ENCODE assay signal across 10 cellular contexts in the genomic region with DNA sequence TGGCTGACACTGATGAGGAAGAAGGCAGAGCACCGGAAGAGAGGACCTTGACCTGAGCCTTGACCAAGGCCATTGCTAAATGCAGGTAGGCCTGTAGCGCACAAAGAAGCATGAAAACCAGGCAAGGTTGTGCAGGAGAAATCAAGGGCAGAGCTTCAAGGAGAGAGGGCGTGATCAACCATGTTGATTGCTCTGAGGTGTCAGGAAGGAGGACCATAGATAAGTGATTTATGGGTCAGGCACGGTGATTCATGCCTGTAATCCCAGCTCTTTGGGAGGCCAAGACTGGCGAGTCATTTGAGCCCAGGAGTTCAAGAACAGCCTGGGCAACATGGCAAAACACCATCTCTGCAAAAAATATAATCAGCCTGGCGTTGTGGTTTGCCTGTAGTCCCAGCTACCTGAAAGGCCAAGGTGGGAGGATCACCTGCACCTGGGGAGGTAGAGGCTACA. TPM values are rescaled to one million over a fixed set of nuclear protein-coding genes. Genes with fewer than 3 reads are reported as not detected.
DNase-seq lines count a peak whose midpoint lies in the region; ATAC-seq and TF ChIP-seq lines count a peak whose summit lies in the region.
"Had no signal": no experiment of that assay in that cellular context is flagged by ENCODE, and none has a peak within 500 bp of the region (broad histone marks: within the 10 kb centered on the region; RNA-seq: fewer than 3 reads in every experiment).

No MANE protein-coding gene starts in this region.

- H3K9me3 Mint-ChIP-seq in activated CD8-positive, alpha-beta T cell treated with anti-CD3 and anti-CD28 coated beads for 36 hours, result no peaks in the 10 kb centered on the region
- no peaks in the 10 kb centered on the region for H3K9me3 Mint-ChIP-seq in type B pancreatic cell
- H3K9me3 Mint-ChIP-seq: dendritic cell treated with granulocyte-macrophage colony-stimulating factor and Interleukin-4, amounts not matched to agents 40 ng/mL and 50 ng/mL, for 4 days; memory B cell had no signal

- H3K4me1 ChIP-seq in heart right ventricle (peaks cover 34 to 100% (median 100%) of the 10 kb centered on the region in 9 donors), left ventricle myocardium inferior (peaks cover 100% of the 10 kb centered on the region)

- H3K27ac Mint-ChIP-seq in activated CD8-positive, alpha-beta T cell treated with anti-CD3 and anti-CD28 coated beads for 36 hours, result peak overlapping the region; percentile 98
- H3K27ac Mint-ChIP-seq in type B pancreatic cell, result peak overlapping the region; percentile 8
- H3K27ac Mint-ChIP-seq: dendritic cell treated with granulocyte-macrophage colony-stimulating factor and Interleukin-4, amounts not matched to agents 40 ng/mL and 50 ng/mL, for 4 days; memory B cell had no signal

- ATAC-seq in heart right ventricle (no peak), left ventricle myocardium superior (no peak), HG02610 (IDR thresholded peaks at IDR 0.05; ENCODE audit: unreplicated experiment) (no peak)
- peak; percentile 21 for ATAC-seq in activated CD8-positive, alpha-beta T cell treated with anti-CD3 and anti-CD28 coated beads for 36 hours

- H3K4me3 ChIP-seq in heart right ventricle, result no peak overlapping the region
- no peak overlapping the region for H3K4me3 ChIP-seq in left ventricle myocardium inferior

- peak overlapping the region; percentile 7 to 100 (median 80) for H3K27ac ChIP-seq in heart right ventricle
- H3K27ac ChIP-seq in left ventricle myocardium inferior (replicated peaks), result peak overlapping the region; percentile 99

- peaks cover 71% of the 10 kb centered on the region for H3K36me3 Mint-ChIP-seq in activated CD8-positive, alpha-beta T cell treated with anti-CD3 and anti-CD28 coated beads for 36 hours (ENCODE audit: low read depth)
- peaks cover 22% of the 10 kb centered on the region for H3K36me3 Mint-ChIP-seq in type B pancreatic cell

- no peak for TF ChIP-seq CTCF in heart right ventricle (IDR thresholded peaks at IDR 0.05)
- TF ChIP-seq CTCF in activated CD8-positive, alpha-beta T cell treated with anti-CD3 and anti-CD28 coated beads for 36 hours (IDR thresholded peaks at IDR 0.05), result no peak
- no peak for TF ChIP-seq CTCF in left ventricle myocardium inferior (IDR thresholded peaks at IDR 0.05; ENCODE audit: borderline replicate concordance)
- no peak for TF ChIP-seq CTCF in type B pancreatic cell (conservative IDR thresholded peaks at IDR 0.05)

- CTCF ChIA-PET in activated CD8-positive, alpha-beta T cell treated with anti-CD3 and anti-CD28 coated beads for 36 hours (lab: Charles Lee), result interaction anchor here (0.8 to 1.5 kb wide), 5 partner anchors 8 to 159 kb away, joined by 3 to 4 read pairs (median 3); no protein-coding TSS in a partner anchor

- intact Hi-C loops in heart right ventricle (cut with DNase I) (no loop called here), left ventricle myocardium superior (cut with micrococcal nuclease) (no loop called here), left ventricle myocardium inferior (cut with micrococcal nuclease) (no loop called here)
- intact Hi-C loops in activated CD8-positive, alpha-beta T cell treated with anti-CD3 and anti-CD28 coated beads for 36 hours (cut with micrococcal nuclease), result no loop called here

- H3K27me3 Mint-ChIP-seq in activated CD8-positive, alpha-beta T cell treated with anti-CD3 and anti-CD28 coated beads for 36 hours, result no peaks in the 10 kb centered on the region
- H3K27me3 Mint-ChIP-seq in type B pancreatic cell, result no peaks in the 10 kb centered on the region
- H3K27me3 Mint-ChIP-seq: memory B cell had no signal

- H3K4me1 Mint-ChIP-seq in activated CD8-positive, alpha-beta T cell treated with anti-CD3 and anti-CD28 coated beads for 36 hours (ENCODE audit: low read depth), result peaks cover 94% of the 10 kb centered on the region
- H3K4me1 Mint-ChIP-seq in type B pancreatic cell (ENCODE audit: unreplicated experiment), result peaks cover 60% of the 10 kb centered on the region

- H3K36me3 ChIP-seq in heart right ventricle (peaks cover 0 to 5% (median 0%) of the 10 kb centered on the region in 9 donors), left ventricle myocardium inferior (no peaks in the 10 kb centered on the region)

- no peak overlapping the region for H3K4me3 Mint-ChIP-seq in activated CD8-positive, alpha-beta T cell treated with anti-CD3 and anti-CD28 coated beads for 36 hours
- H3K4me3 Mint-ChIP-seq in type B pancreatic cell, result no peak overlapping the region
- H3K4me3 Mint-ChIP-seq: dendritic cell treated with granulocyte-macrophage colony-stimulating factor and Interleukin-4, amounts not matched to agents 40 ng/mL and 50 ng/mL, for 4 days; memory B cell had no signal

- DNase-seq in heart right ventricle, result no peak
- no peak for DNase-seq in left ventricle myocardium superior
- no peak for DNase-seq in activated CD8-positive, alpha-beta T cell treated with anti-CD3 and anti-CD28 coated beads for 36 hours
- no peak for DNase-seq in left ventricle myocardium inferior
- no peak for DNase-seq in type B pancreatic cell (ENCODE audit: extremely low spot score, unreplicated experiment)
- no peak for DNase-seq in Kasumi-1 (lab: John Stamatoyannopoulos, UW)
- no peak for DNase-seq in H4 (ENCODE audit: low spot score)

- POLR2A ChIA-PET in activated CD8-positive, alpha-beta T cell treated with anti-CD3 and anti-CD28 coated beads for 36 hours (lab: Charles Lee), result interaction anchor here (0.6 to 17.5 kb wide), 4 partner anchors 9 to 75 kb away, joined by 3 to 361 read pairs (median 4); a partner anchor contains a TSS

- WGBS in heart right ventricle, 2 donors, result 69 to 83% methylated on average over 6 of the region's 6 CpGs

- H3K9me3 ChIP-seq in heart right ventricle (no peaks in the 10 kb centered on the region), left ventricle myocardium inferior (replicated peaks) (no peaks in the 10 kb centered on the region)

- no peaks in the 10 kb centered on the region for H3K27me3 ChIP-seq in heart right ventricle
- H3K27me3 ChIP-seq in left ventricle myocardium inferior (ENCODE audit: low read depth), result no peaks in the 10 kb centered on the region

RNA-seq across cellular contexts. Expression of a gene that starts 12.4 kb away (rescaled TPM):
- total RNA-seq in heart right ventricle (10 to 100 TPM; 36.6 to 63.6 (median 47.9) TPM), left ventricle myocardium superior (56.5 TPM), left ventricle myocardium inferior (46.1 TPM), type B pancreatic cell (ENCODE audit: low replicate concordance) (78.9 and 241 TPM in 2 replicates)
- polyA plus RNA-seq in heart right ventricle, result 10 to 100 TPM; 38.8 to 81.7 TPM
- 100 to 1,000 TPM; 259 to 260 TPM for total RNA-seq in activated CD8-positive, alpha-beta T cell treated with anti-CD3 and anti-CD28 coated beads for 36 hours
- 19.6 and 29.3 TPM in 2 replicates for total RNA-seq in H4 (2014; rRNA removed; shearing (Covaris generic))
